ENCODE assay signal across 11 cellular contexts in genomic region chr12:116053479-116054195, GRCh38.
DNase-seq lines count a peak whose midpoint lies in the region; TF ChIP-seq lines count a peak whose summit lies in the region.
"Had no signal": no experiment of that assay in that cellular context is flagged by ENCODE, and none has a peak within 500 bp of the region (broad histone marks: within the 10 kb centered on the region; RNA-seq: fewer than 3 reads in every experiment).

No MANE protein-coding gene starts in this region.

- no peaks in the 10 kb centered on the region for H3K36me3 ChIP-seq in left ventricle myocardium inferior
- H3K36me3 ChIP-seq: suprapubic skin had no signal

- H3K4me1 ChIP-seq in left ventricle myocardium inferior = peaks cover 72% of the 10 kb centered on the region

- H3K27ac ChIP-seq in left ventricle myocardium inferior (replicated peaks) = peak overlapping the region; percentile 48
- H3K27ac ChIP-seq: suprapubic skin had no signal

- H3K4me3 ChIP-seq in astrocyte of the cerebellum (ENCODE audit: low read depth, low read length) (no peak overlapping the region), left ventricle myocardium inferior (no peak overlapping the region)
- H3K4me3 ChIP-seq: suprapubic skin had no signal

- peak; percentile 53 for DNase-seq in GM04504 (ENCODE audit: low read depth)
- DNase-seq in astrocyte of the cerebellum (ENCODE audit: low read depth) = peak; percentile 71
- peak; percentile 27 for DNase-seq in left ventricle myocardium inferior
- peak; percentile 94 for DNase-seq in renal cortical epithelial cell (ENCODE audit: low read depth)
- DNase-seq in NCI-H345 treated with DMSO at 0.1 percent for 48 hours (lab: John Stamatoyannopoulos, UW; ENCODE audit: unreplicated experiment) = no peak
- DNase-seq in GM13977 (ENCODE audit: low spot score) = no peak
- DNase-seq in NCI-H345 (lab: John Stamatoyannopoulos, UW) = no peak
- no peak for DNase-seq in NCI-H1694 (lab: John Stamatoyannopoulos, UW)
- DNase-seq: central memory CD4-positive, alpha-beta T cell; NCI-H1694 treated with DMSO at 0.1 percent for 48 hours had no signal

- intact Hi-C loops in left ventricle myocardium inferior (cut with micrococcal nuclease) = no loop called here

- no peak for TF ChIP-seq CTCF in astrocyte of the cerebellum (IDR thresholded peaks at IDR 0.05; ENCODE audit: low read depth, low read length, missing control alignments)
- no peak for TF ChIP-seq CTCF in left ventricle myocardium inferior (IDR thresholded peaks at IDR 0.05; ENCODE audit: borderline replicate concordance)
- TF ChIP-seq CTCF in GM13977 (IDR thresholded peaks at IDR 0.05; ENCODE audit: extremely low read depth, insufficient read depth, missing control alignments) = no peak

- H3K9me3 ChIP-seq in left ventricle myocardium inferior (replicated peaks) = no peaks in the 10 kb centered on the region
- H3K9me3 ChIP-seq: suprapubic skin had no signal

- in situ Hi-C loops in astrocyte of the cerebellum (cut with HindIII; ENCODE audit: low sequenced_read_pairs) (no loop called here), GM13977 (cut with MboI; ENCODE audit: low pct_unique_long_range_greater_than_20kb, low sequenced_read_pairs, unreplicated experiment) (no loop called here)

- H3K27me3 ChIP-seq in left ventricle myocardium inferior (ENCODE audit: low read depth) = no peaks in the 10 kb centered on the region
- H3K27me3 ChIP-seq: suprapubic skin had no signal

Comparison
In these comparisons a context has a peak if more than half of its experiments do, and no peak if none do; other contexts are left out.
1. DNase-seq: peak in GM04504 (single experiment), astrocyte of the cerebellum (single experiment), left ventricle myocardium inferior (single experiment) and renal cortical epithelial cell (single experiment); none in NCI-H345 treated with DMSO at 0.1 percent for 48 hours (single experiment), GM13977 (single experiment), NCI-H345 (single experiment) and NCI-H1694 (single experiment).